ENCODE assay signal across 15 cellular contexts in the genomic region with DNA sequence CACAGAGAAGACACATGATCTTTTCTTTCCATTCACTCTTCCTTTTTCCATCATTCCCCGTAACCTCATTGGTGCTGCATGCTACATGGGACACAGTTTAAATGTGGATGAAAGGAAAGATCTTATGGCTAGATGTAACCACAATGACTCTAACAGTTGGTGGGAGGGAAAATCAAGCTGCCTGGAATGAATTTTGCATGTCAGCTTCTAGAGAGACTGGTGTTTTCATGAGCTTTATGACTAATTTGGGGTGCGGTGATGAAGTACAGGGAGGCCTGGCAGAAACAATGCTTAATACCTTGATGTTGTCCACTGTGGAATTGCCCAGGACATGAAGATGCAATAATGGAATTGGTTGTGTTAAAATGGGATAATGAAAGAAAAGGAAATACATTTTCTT. TPM values are rescaled to one million over a fixed set of nuclear protein-coding genes. Genes with fewer than 3 reads are reported as not detected.
DNase-seq lines count a peak whose midpoint lies in the region; ATAC-seq, FAIRE-seq and TF ChIP-seq lines count a peak whose summit lies in the region.
"Had no signal": no experiment of that assay in that cellular context is flagged by ENCODE, and none has a peak within 500 bp of the region (broad histone marks: within the 10 kb centered on the region; RNA-seq: fewer than 3 reads in every experiment).

No MANE protein-coding gene starts in this region.

- H2AK5ac ChIP-seq in mesenchymal stem cell (ENCODE audit: low read length, severe bottlenecking) = no peak overlapping the region

- H3K27me3 ChIP-seq in bronchial epithelial cell (ENCODE audit: control insufficient read depth, insufficient read depth, low read length) (no peaks in the 10 kb centered on the region), mesenchymal stem cell (ENCODE audit: control insufficient read depth in 1 of 2, insufficient read depth in 1 of 2, low read length in 2 of 2) (no peaks in the 10 kb centered on the region), gastrocnemius medialis (no peaks in the 10 kb centered on the region)

- H4K8ac ChIP-seq in mesenchymal stem cell (ENCODE audit: low read length) = no peak overlapping the region

- intact Hi-C loops in gastrocnemius medialis (cut with DNase I; ENCODE audit: low total_unique reads) = no loop called here

- no peak overlapping the region for H3K18ac ChIP-seq in mesenchymal stem cell (ENCODE audit: low read depth in 1 of 2, low read length in 2 of 2)

- in situ Hi-C loops in gastrocnemius medialis (cut with MboI; ENCODE audit: low sequenced_read_pairs in 4 of 4) = no loop called here

- no peak overlapping the region for H4K91ac ChIP-seq in mesenchymal stem cell (ENCODE audit: low read length)

- DNase-seq in EL (peak; percentile 57), M059J (ENCODE audit: low read depth) (peak; percentile 95), bronchial epithelial cell (ENCODE audit: low read depth) (peak; percentile 29), mesenchymal stem cell (peak; percentile 61), gastrocnemius medialis (no peak), NCI-H2107 (lab: John Stamatoyannopoulos, UW) (no peak), GM12892 (ENCODE audit: insufficient read length) (no peak)
- DNase-seq: activated naive CD4-positive, alpha-beta T cell treated with anti-CD3 and anti-CD28 coated beads, Interleukin-2, amount 50 U/mL, for 16 hours; CD4-positive, alpha-beta T cell; left colon; naive thymus-derived CD4-positive, alpha-beta T cell; NCI-H345 had no signal

- no peak overlapping the region for H3K9ac ChIP-seq in mesenchymal stem cell (ENCODE audit: low read length)

- H3K14ac ChIP-seq in mesenchymal stem cell (ENCODE audit: low read length in 2 of 2) = no peak overlapping the region

- TF ChIP-seq POLR2A in gastrocnemius medialis (IDR thresholded peaks at IDR 0.05) (no peak), GM12892 (IDR thresholded peaks at IDR 0.05; ENCODE audit: low read depth, low read length) (no peak)

- H3K79me1 ChIP-seq in mesenchymal stem cell (replicated peaks; ENCODE audit: low read length, poor library complexity, severe bottlenecking) = no peaks in the 10 kb centered on the region

- H3K36me3 ChIP-seq in bronchial epithelial cell (ENCODE audit: control insufficient read depth, insufficient read depth, low read length) = no peaks in the 10 kb centered on the region
- H3K36me3 ChIP-seq in mesenchymal stem cell (ENCODE audit: control insufficient read depth in 1 of 2, insufficient read depth in 2 of 2, low read depth in 1 of 2, low read length in 2 of 2) = no peaks in the 10 kb centered on the region
- H3K36me3 ChIP-seq in gastrocnemius medialis = no peaks in the 10 kb centered on the region

- H3K4me1 ChIP-seq in mesenchymal stem cell (ENCODE audit: control insufficient read depth, insufficient read depth, low read depth, low read length) = peaks cover 4% of the 10 kb centered on the region
- H3K4me1 ChIP-seq in gastrocnemius medialis = peaks cover 0 to 8% of the 10 kb centered on the region in 2 donors

- no peak overlapping the region for H2BK15ac ChIP-seq in mesenchymal stem cell (ENCODE audit: low read depth, poor library complexity, severe bottlenecking)

- H3K4me3 ChIP-seq in bronchial epithelial cell (ENCODE audit: low read depth, low read length) (no peak overlapping the region), mesenchymal stem cell (ENCODE audit: insufficient read depth in 1 of 2, low read depth in 1 of 2, low read length in 2 of 2) (no peak overlapping the region), gastrocnemius medialis (no peak overlapping the region)
- H3K4me3 ChIP-seq: coronary artery had no signal

- FAIRE-seq in bronchial epithelial cell (lab: Jason Lieb, UNC) (no peak), GM12892 (lab: Jason Lieb, UNC) (no peak)

- H3K27ac ChIP-seq in mesenchymal stem cell (ENCODE audit: low read length, poor library complexity, severe bottlenecking) = no peak overlapping the region
- H3K27ac ChIP-seq in gastrocnemius medialis = no peak overlapping the region
- H3K27ac ChIP-seq: coronary artery had no signal

- no peak overlapping the region for H2BK12ac ChIP-seq in mesenchymal stem cell (ENCODE audit: low read length in 2 of 2)

- H2AFZ ChIP-seq in mesenchymal stem cell (ENCODE audit: low read depth, low read length) = no peak overlapping the region

- H2BK120ac ChIP-seq in mesenchymal stem cell (ENCODE audit: low read depth, low read length) = no peak overlapping the region

- H3K23ac ChIP-seq in mesenchymal stem cell (ENCODE audit: low read length in 2 of 2) = no peak overlapping the region

- TF ChIP-seq CTCF in bronchial epithelial cell (IDR thresholded peaks at IDR 0.05; ENCODE audit: insufficient read depth, low read length, severe bottlenecking) (no peak), gastrocnemius medialis (IDR thresholded peaks at IDR 0.05 in 4 of 5, conservative IDR thresholded peaks at IDR 0.05 in 1 of 5) (no peak)

- H2BK5ac ChIP-seq in mesenchymal stem cell (ENCODE audit: low read depth, low read length, poor library complexity, severe bottlenecking) = no peak overlapping the region

- no peak for ATAC-seq in gastrocnemius medialis
- ATAC-seq in GM18907 (IDR thresholded peaks at IDR 0.05; ENCODE audit: unreplicated experiment) = no peak
- ATAC-seq: left colon; naive thymus-derived CD4-positive, alpha-beta T cell; sciatic nerve had no signal

- WGBS in mesenchymal stem cell = 86% methylated on average over 2 of the region's 2 CpGs

- H3K4me2 ChIP-seq in mesenchymal stem cell (ENCODE audit: low read length, poor library complexity, severe bottlenecking) = no peak overlapping the region

- H3K9me3 ChIP-seq in mesenchymal stem cell (ENCODE audit: control insufficient read depth, low read length) = no peaks in the 10 kb centered on the region
- H3K9me3 ChIP-seq in gastrocnemius medialis = no peaks in the 10 kb centered on the region

- no peak overlapping the region for H3K4ac ChIP-seq in mesenchymal stem cell (ENCODE audit: low read depth in 1 of 2, low read length in 2 of 2)

RNA-seq across cellular contexts. Expression of gene MYO10, which starts 55.9 kb away (rescaled TPM):
- 13.6 and 30.2 TPM in 2 replicates for total RNA-seq in M059J (2014; rRNA removed; shearing (Covaris generic))
- 39.5 and 57.2 TPM in 2 replicates for total RNA-seq in bronchial epithelial cell
- 73.4 TPM for polyA plus RNA-seq in mesenchymal stem cell (2013, experiment 1 of 2)
- 68.5 TPM for polyA plus RNA-seq in mesenchymal stem cell (2013, experiment 2 of 2)
- 10 to 100 TPM in 2 of 4 donors, 1 to 10 TPM in 2; 3.4 to 28.7 (median 13.4) TPM for total RNA-seq in gastrocnemius medialis
- not detected for polyA plus RNA-seq in GM12892 (2012; ENCODE audit: missing spikeins)
- total RNA-seq: CD4-positive, alpha-beta T cell had no signal

Comparison
In these comparisons a context has a peak if more than half of its experiments do, and no peak if none do; other contexts are left out.
1. DNase-seq: peak in EL (single experiment), M059J (single experiment), bronchial epithelial cell (single experiment) and mesenchymal stem cell (single experiment); none in gastrocnemius medialis (0 of 2), NCI-H2107 (single experiment) and GM12892 (single experiment).